9 cellular contexts compared by ENCODE assay signal in genomic region chr3:183554377-183554776, GRCh38. TPM values are rescaled to one million over a fixed set of nuclear protein-coding genes. Genes with fewer than 3 reads are reported as not detected.
DNase-seq lines count a peak whose midpoint lies in the region; ATAC-seq and TF ChIP-seq lines count a peak whose summit lies in the region.
"Had no signal": no experiment of that assay in that cellular context is flagged by ENCODE, and none has a peak within 500 bp of the region (broad histone marks: within the 10 kb centered on the region; RNA-seq: fewer than 3 reads in every experiment).

No MANE protein-coding gene starts in this region.

- no peak overlapping the region for H3K27ac Mint-ChIP-seq in WTC11

- H3K79me2 ChIP-seq in DND-41 (ENCODE audit: insufficient read depth, low read length) (peaks cover 50% of the 10 kb centered on the region), SU-DHL-6 (ENCODE audit: insufficient read depth, low read length) (peaks cover 61% of the 10 kb centered on the region), mesendoderm (ENCODE audit: control insufficient read depth, insufficient read depth, low read length) (no peaks in the 10 kb centered on the region)

- H3K4me1 ChIP-seq in DND-41 (ENCODE audit: insufficient read depth, low read length) = peaks cover 43% of the 10 kb centered on the region
- H3K4me1 ChIP-seq in mesendoderm (ENCODE audit: control insufficient read depth, low read depth, low read length) = peaks cover 4% of the 10 kb centered on the region

- no peaks in the 10 kb centered on the region for H3K79me1 ChIP-seq in mesendoderm (ENCODE audit: low read length)

- no peak overlapping the region for H2AK5ac ChIP-seq in mesendoderm (ENCODE audit: low read length)

- H2BK5ac ChIP-seq in mesendoderm (ENCODE audit: low read length) = no peak overlapping the region

- no peak overlapping the region for H4K8ac ChIP-seq in mesendoderm (ENCODE audit: low read depth, low read length)

- WGBS in mesendoderm (ENCODE audit: extremely low coverage, insufficient coverage, low lambda C conversion rate) = no CpG with 5 or more reads among the region's 1 CpG

- TF ChIP-seq CTCF in DND-41 (IDR thresholded peaks at IDR 0.05; ENCODE audit: borderline replicate concordance, extremely low read depth, low read length, poor library complexity, severe bottlenecking) (no peak), SU-DHL-6 (IDR thresholded peaks at IDR 0.05; ENCODE audit: insufficient read depth, low read length, poor library complexity, severe bottlenecking) (no peak), WTC11 (IDR thresholded peaks at IDR 0.05) (no peak)

- no peaks in the 10 kb centered on the region for H3K9me2 ChIP-seq in SU-DHL-6 (replicated peaks; ENCODE audit: insufficient read depth, low read length)

- H4K20me1 ChIP-seq in DND-41 (ENCODE audit: insufficient read depth, low read length) = no peaks in the 10 kb centered on the region
- H4K20me1 ChIP-seq in SU-DHL-6 (ENCODE audit: low read depth, low read length) = no peaks in the 10 kb centered on the region

- POLR2A ChIA-PET in WTC11 (lab: Charles Lee) = no interaction called here

- H3K4me3 ChIP-seq in DND-41 (ENCODE audit: low read depth in 1 of 2, low read length in 2 of 2) (peak overlapping the region; percentile 1 to 67; a peak in 3 of 4 replicates), SU-DHL-6 (ENCODE audit: insufficient read depth, low read length, poor library complexity, severe bottlenecking) (peak overlapping the region; percentile 99), mesendoderm (ENCODE audit: low read length) (no peak overlapping the region)

- no peaks in the 10 kb centered on the region for H3K9me3 Mint-ChIP-seq in WTC11

- no peak overlapping the region for H3K4me3 Mint-ChIP-seq in WTC11

- H3K27me3 ChIP-seq in DND-41 (ENCODE audit: insufficient read depth, low read length, poor library complexity) (no peaks in the 10 kb centered on the region), SU-DHL-6 (ENCODE audit: low read length) (no peaks in the 10 kb centered on the region), mesendoderm (ENCODE audit: insufficient read depth, low read length, poor library complexity) (no peaks in the 10 kb centered on the region)

- H2BK120ac ChIP-seq in mesendoderm (ENCODE audit: low read depth, low read length) = no peak overlapping the region

- DNase-seq in DND-41 (no peak), mesendoderm (peak; percentile 31), WTC11 (ENCODE audit: low spot score) (no peak), NCI-H128 (lab: John Stamatoyannopoulos, UW; ENCODE audit: unreplicated experiment) (no peak), NCI-H187 treated with DMSO at 0.1 percent for 48 hours (lab: John Stamatoyannopoulos, UW) (no peak), AG08396 (ENCODE audit: low spot score) (no peak)
- DNase-seq: NCI-H1092 had no signal

- no peaks in the 10 kb centered on the region for H3K36me3 ChIP-seq in DND-41 (ENCODE audit: insufficient read depth, low read length)
- H3K36me3 ChIP-seq in SU-DHL-6 (ENCODE audit: low read length) = peaks cover 7% of the 10 kb centered on the region
- H3K36me3 ChIP-seq in mesendoderm (ENCODE audit: control insufficient read depth, insufficient read depth, low read length) = no peaks in the 10 kb centered on the region

- H3K4me2 ChIP-seq in DND-41 (ENCODE audit: insufficient read depth, low read length) (peak overlapping the region; percentile 79), SU-DHL-6 (ENCODE audit: low read depth, low read length, poor library complexity, severe bottlenecking) (peak overlapping the region; percentile 76), mesendoderm (ENCODE audit: low read length) (no peak overlapping the region)

- no peaks in the 10 kb centered on the region for H3K36me3 Mint-ChIP-seq in WTC11

- no peaks in the 10 kb centered on the region for H3K9me3 ChIP-seq in DND-41 (ENCODE audit: insufficient read depth, low read length, severe bottlenecking)
- H3K9me3 ChIP-seq in SU-DHL-6 (ENCODE audit: insufficient read depth, low read length) = no peaks in the 10 kb centered on the region

- peaks cover 44% of the 10 kb centered on the region for H3F3A ChIP-seq in SU-DHL-6 (ENCODE audit: insufficient read depth)

- no peak overlapping the region for H3K4ac ChIP-seq in mesendoderm (ENCODE audit: low read depth, low read length)

- no peak overlapping the region for H4K5ac ChIP-seq in mesendoderm (ENCODE audit: low read length)

- no peak overlapping the region for H3K23ac ChIP-seq in mesendoderm (ENCODE audit: low read length)

- H2AFZ ChIP-seq in DND-41 (ENCODE audit: low read depth, low read length) (peak overlapping the region; percentile 0; the same call in 1 of the 2 replicates), SU-DHL-6 (ENCODE audit: low read depth, low read length, severe bottlenecking) (no peak overlapping the region)

- H3K9ac ChIP-seq in DND-41 (ENCODE audit: low read depth, low read length) (peak overlapping the region; percentile 77), SU-DHL-6 (ENCODE audit: low read length) (peak overlapping the region; percentile 95), mesendoderm (ENCODE audit: low read length) (no peak overlapping the region)

- H3K27me3 Mint-ChIP-seq in WTC11 (ENCODE audit: low read depth) = no peaks in the 10 kb centered on the region

- CTCF ChIA-PET in WTC11 (lab: Charles Lee) = no interaction called here

- H3K56ac ChIP-seq in mesendoderm (ENCODE audit: low read length) = no peak overlapping the region

- H3K27ac ChIP-seq in DND-41 (ENCODE audit: low read length) (peak overlapping the region; percentile 94), SU-DHL-6 (ENCODE audit: low read depth, low read length) (peak overlapping the region; percentile 98), mesendoderm (ENCODE audit: low read depth, low read length) (no peak overlapping the region)

- H3K18ac ChIP-seq in mesendoderm (ENCODE audit: low read length) = peak overlapping the region; percentile 63

- H3K4me1 Mint-ChIP-seq in WTC11 = peaks cover 23% of the 10 kb centered on the region

- no peak overlapping the region for H2BK15ac ChIP-seq in mesendoderm (replicated peaks; ENCODE audit: low read depth)

- peak; percentile 44 for ATAC-seq in DND-41 (ENCODE audit: insufficient read depth, low read depth)
- peak; percentile 54 for ATAC-seq in GM21717 (IDR thresholded peaks at IDR 0.05; ENCODE audit: unreplicated experiment)
- no peak for ATAC-seq in WTC11

TF ChIP-seq in WTC11, 78 proteins besides CTCF, POLR2A, EP300 and RAD21:
- TF ChIP-seq SMAD4 (CRISPR knock-in tag; IDR thresholded peaks at IDR 0.05) (no peak), SOX15 (CRISPR knock-in tag; IDR thresholded peaks at IDR 0.05) (no peak), JAZF1 (CRISPR knock-in tag; IDR thresholded peaks at IDR 0.05) (no peak), ATF3 (CRISPR knock-in tag; conservative IDR thresholded peaks at IDR 0.05) (no peak), PRRX2 (CRISPR knock-in tag; IDR thresholded peaks at IDR 0.05) (no peak), ZNF121 (CRISPR knock-in tag; IDR thresholded peaks at IDR 0.05) (no peak), ZNF317 (CRISPR knock-in tag; IDR thresholded peaks at IDR 0.05; ENCODE audit: borderline replicate concordance, low read depth) (no peak), ZNF263 (CRISPR knock-in tag; IDR thresholded peaks at IDR 0.05; ENCODE audit: low read depth) (no peak), ATF1 (CRISPR knock-in tag; IDR thresholded peaks at IDR 0.05) (no peak), GTF2I (CRISPR knock-in tag; conservative IDR thresholded peaks at IDR 0.05) (no peak), HMGXB4 (CRISPR knock-in tag; IDR thresholded peaks at IDR 0.05) (no peak), GABPB1 (CRISPR knock-in tag; IDR thresholded peaks at IDR 0.05) (no peak)

RNA-seq across cellular contexts. Expression of gene KLHL6, which starts 1.1 kb away (rescaled TPM):
- polyA plus RNA-seq in mesendoderm (2013, experiment 1 of 2) = 0.08 TPM
- polyA plus RNA-seq in mesendoderm (2013, experiment 2 of 2) = 0.06 TPM
- total RNA-seq in WTC11 (2021) = 0.11 to 0.23 TPM (median 0.18 TPM) in 3 replicates
